Comparison of ENCODE assay signal across 14 cellular contexts in genomic region chr2:55875434-55876135, GRCh38.
DNase-seq lines count a peak whose midpoint lies in the region; ATAC-seq and TF ChIP-seq lines count a peak whose summit lies in the region.
"Had no signal": no experiment of that assay in that cellular context is flagged by ENCODE, and none has a peak within 500 bp of the region (broad histone marks: within the 10 kb centered on the region; RNA-seq: fewer than 3 reads in every experiment).

No MANE protein-coding gene starts in this region.

- TF ChIP-seq CTCF in choroid plexus epithelial cell (conservative IDR thresholded peaks at IDR 0.05; ENCODE audit: low read depth, low read length): no peak

- H3K4me3 ChIP-seq in choroid plexus epithelial cell (ENCODE audit: low read depth, low read length) (no peak overlapping the region), subcutaneous abdominal adipose tissue (ENCODE audit: low read depth in 1 of 5, low read length in 5 of 5) (no peak overlapping the region)
- H3K4me3 ChIP-seq: SK-N-MC, stomach had no signal

- H3K27ac ChIP-seq in subcutaneous abdominal adipose tissue (ENCODE audit: low read depth, low read length): peak overlapping the region; percentile 59
- H3K27ac ChIP-seq: SK-N-MC, stomach had no signal

- H3K9ac ChIP-seq in subcutaneous abdominal adipose tissue (ENCODE audit: low read length in 5 of 5): no peak overlapping the region

- DNase-seq in choroid plexus epithelial cell (ENCODE audit: low read depth) (peak; percentile 64), KG1 (lab: John Stamatoyannopoulos, UW) (no peak), cortex of kidney (lab: John Stamatoyannopoulos, UW) (no peak), NCI-H524 treated with DMSO at 0.1 percent for 48 hours (lab: John Stamatoyannopoulos, UW) (no peak)
- DNase-seq in stimulated activated CD4-positive, alpha-beta T cell treated with anti-CD3 and anti-CD28 coated beads, Interleukin-2, amount 100 ng/mL, for 48 hours: no peak
- DNase-seq: activated CD4-positive, alpha-beta memory T cell treated with anti-CD3 and anti-CD28 coated beads, Interleukin-2, amount 10 ng/mL, durations not matched to agents 7 days and 5 days; effector memory CD8-positive, alpha-beta T cell; Kasumi-1; naive thymus-derived CD4-positive, alpha-beta T cell; stomach had no signal

- peaks cover 0 to 34% (median 28%) of the 10 kb centered on the region in 5 donors for H3K4me1 ChIP-seq in subcutaneous abdominal adipose tissue (ENCODE audit: control insufficient read depth in 5 of 5, insufficient read depth in 5 of 5, low read length in 5 of 5)
- H3K4me1 ChIP-seq: stomach had no signal

- H3K36me3 ChIP-seq in subcutaneous abdominal adipose tissue (ENCODE audit: control insufficient read depth in 5 of 5, insufficient read depth in 5 of 5, low read length in 5 of 5): peaks cover 0 to 38% (median 15%) of the 10 kb centered on the region in 5 donors

- no peaks in the 10 kb centered on the region for H3K27me3 ChIP-seq in subcutaneous abdominal adipose tissue (ENCODE audit: control insufficient read depth in 5 of 5, insufficient read depth in 4 of 5, low read length in 5 of 5)
- H3K27me3 ChIP-seq: stomach had no signal

- no peaks in the 10 kb centered on the region for H3K9me3 ChIP-seq in subcutaneous abdominal adipose tissue (ENCODE audit: control insufficient read depth in 5 of 5, low read length in 5 of 5)
- H3K9me3 ChIP-seq: stomach had no signal

- ATAC-seq in GM21367 (IDR thresholded peaks at IDR 0.05; ENCODE audit: unreplicated experiment) (peak; percentile 71), HG03565 (IDR thresholded peaks at IDR 0.05; ENCODE audit: unreplicated experiment) (peak; percentile 59)
- ATAC-seq: effector memory CD8-positive, alpha-beta T cell; naive thymus-derived CD4-positive, alpha-beta T cell had no signal
